In genomic region chr11:44936527-44936926, GRCh38 we compare ENCODE assay signal across 8 cellular contexts. TPM values are rescaled to one million over a fixed set of nuclear protein-coding genes. Genes with fewer than 3 reads are reported as not detected.
A peak's percentile ranks its signal among the peaks of the same experiment; 100 is the strongest.
DNase-seq lines count a peak whose midpoint lies in the region; ATAC-seq and TF ChIP-seq lines count a peak whose summit lies in the region.

No MANE protein-coding gene starts in this region.

- intact Hi-C loops in gastrocnemius medialis (cut with DNase I; ENCODE audit: low total_unique reads) = loop anchor here (1.0 to 10.0 kb wide), 2 partner anchors 167 to 398 kb away; no protein-coding TSS in a partner anchor

- in situ Hi-C loops in gastrocnemius medialis (cut with MboI; ENCODE audit: low sequenced_read_pairs in 4 of 4) = loop anchor here (5.0 to 25.0 kb wide), 4 partner anchors 166 to 388 kb away; partner anchors contain the start of gene SYT13 (in 2 of the 4)

- H3K4me3 ChIP-seq in NB4 (ENCODE audit: low read depth, low read length) = no peak overlapping the region
- no peak overlapping the region for H3K4me3 ChIP-seq in adipocyte (ENCODE audit: low read length)
- no peak overlapping the region for H3K4me3 ChIP-seq in right atrium auricular region
- H3K4me3 ChIP-seq in gastrocnemius medialis = no peak overlapping the region

- H3K4me1 ChIP-seq in adipocyte (ENCODE audit: control insufficient read depth, insufficient read depth, low read length) (peaks cover 21% of the 10 kb centered on the region), right atrium auricular region (peaks cover 0 to 34% of the 10 kb centered on the region in 2 donors), gastrocnemius medialis (peaks cover 0 to 8% of the 10 kb centered on the region in 2 donors)

- H3K36me3 ChIP-seq in adipocyte (ENCODE audit: control insufficient read depth, insufficient read depth, low read length, severe bottlenecking) (peaks cover 40% of the 10 kb centered on the region), right atrium auricular region (peaks cover 25% of the 10 kb centered on the region), gastrocnemius medialis (no peaks in the 10 kb centered on the region)

- ATAC-seq in GM21423 (IDR thresholded peaks at IDR 0.05; ENCODE audit: unreplicated experiment) (peak; percentile 81), gastrocnemius medialis (peak; percentile 77 to 81), GM19324 (IDR thresholded peaks at IDR 0.05; ENCODE audit: low FRiP score, unreplicated experiment) (no peak)

- DNase-seq in CMK (ENCODE audit: low read depth) (peak; percentile 77), NB4 (ENCODE audit: low read depth) (peak; percentile 87), SW480 (ENCODE audit: low spot score) (peak; percentile 66), adipocyte (ENCODE audit: low read depth) (peak; percentile 90), right atrium auricular region (ENCODE audit: low spot score) (peak; percentile 90), gastrocnemius medialis (peak; percentile 39 to 70)

- peak; percentile 78 for TF ChIP-seq CTCF in NB4 (IDR thresholded peaks at IDR 0.05; ENCODE audit: low read depth, low read length)
- TF ChIP-seq CTCF in right atrium auricular region (IDR thresholded peaks at IDR 0.05) = peak; percentile 92 to 99
- peak; percentile 88 to 98 (median 95) for TF ChIP-seq CTCF in gastrocnemius medialis (IDR thresholded peaks at IDR 0.05 in 4 of 5, conservative IDR thresholded peaks at IDR 0.05 in 1 of 5)

- H3K9me3 ChIP-seq in adipocyte (ENCODE audit: control insufficient read depth, low read length) (no peaks in the 10 kb centered on the region), right atrium auricular region (no peaks in the 10 kb centered on the region), gastrocnemius medialis (no peaks in the 10 kb centered on the region)

- no peak for TF ChIP-seq POLR2A in NB4 (IDR thresholded peaks at IDR 0.05; ENCODE audit: extremely low read depth, insufficient read length)
- TF ChIP-seq POLR2A in gastrocnemius medialis (IDR thresholded peaks at IDR 0.05) = no peak

- H3K9ac ChIP-seq in adipocyte (ENCODE audit: low read length) = no peak overlapping the region

- no peaks in the 10 kb centered on the region for H3K27me3 ChIP-seq in adipocyte (replicated peaks; ENCODE audit: control insufficient read depth, insufficient read depth, low read length)
- H3K27me3 ChIP-seq in right atrium auricular region = no peaks in the 10 kb centered on the region
- no peaks in the 10 kb centered on the region for H3K27me3 ChIP-seq in gastrocnemius medialis

- H3K27ac ChIP-seq in right atrium auricular region (no peak overlapping the region), gastrocnemius medialis (no peak overlapping the region)

RNA-seq across cellular contexts. Expression of gene TP53I11, which starts 14.2 kb away (rescaled TPM):
- 10 to 100 TPM; 46.7 to 89.0 TPM for total RNA-seq in right atrium auricular region
- total RNA-seq in gastrocnemius medialis = 10 to 100 TPM in 3 of 4 donors, 1 to 10 TPM in 1; 5.4 to 17.2 (median 12.8) TPM
